34 cellular contexts compared by ENCODE assay signal in genomic region chr7:55236454-55236853, GRCh38.
"Had no signal": no experiment of that assay in that cellular context is flagged by ENCODE, and none has a peak within 500 bp of the region (broad histone marks: within the 10 kb centered on the region; RNA-seq: fewer than 3 reads in every experiment).

No MANE protein-coding gene starts in this region.

- H3K36me3 ChIP-seq: ascending aorta, cardiac muscle cell had no signal

- H3K9me3 ChIP-seq: ascending aorta had no signal

- H3K36me3 Mint-ChIP-seq: activated CD4-positive, alpha-beta memory T cell treated with anti-CD3 and anti-CD28 coated beads for 36 hours; activated naive CD4-positive, alpha-beta T cell treated with anti-CD3 and anti-CD28 coated beads, Interleukin-2, amount 50 U/mL, for 72 hours; activated naive CD8-positive, alpha-beta T cell treated with anti-CD3 and anti-CD28 coated beads for 36 hours; brain had no signal

- DNase-seq: activated B cell treated with CpG ODN at 0.5 μM for 24 hours; activated CD4-positive, alpha-beta memory T cell treated with anti-CD3 and anti-CD28 coated beads for 36 hours; activated CD4-positive, alpha-beta T cell treated with anti-CD3 and anti-CD28 coated beads for 4 hours; activated CD4-positive, alpha-beta T cell treated with anti-CD3 and anti-CD28 coated beads, Interleukin-2, amount 10 ng/mL, durations not matched to agents 24 days and 14 days; activated CD4-positive, alpha-beta T cell treated with anti-CD3 and anti-CD28 coated beads, Interleukin-2, amount 50 U/mL, for 1 hour; activated CD4-positive, alpha-beta T cell treated with anti-CD3 and anti-CD28 coated beads, Interleukin-2, amount 50 U/mL, for 4 hours; activated CD4-positive, CD25-positive, alpha-beta regulatory T cell treated with anti-CD3 and anti-CD28 coated beads, Interleukin-2, amount 50 U/mL, for 72 hours; activated CD8-positive, alpha-beta memory T cell treated with anti-CD3 and anti-CD28 coated beads, Interleukin-2, amount 50 U/mL, for 4 hours; activated effector memory CD4-positive, alpha-beta T cell treated with anti-CD3 and anti-CD28 coated beads, Interleukin-2, amount 50 U/mL, for 16 hours; activated gamma-delta T cell treated with Interleukin-2 at 50 U/mL for 16 hours; activated naive CD4-positive, alpha-beta T cell; activated naive CD4-positive, alpha-beta T cell treated with anti-CD3 and anti-CD28 coated beads for 36 hours; activated naive CD4-positive, alpha-beta T cell treated with anti-CD3 and anti-CD28 coated beads, Interleukin-2, amount 50 U/mL, for 16 hours; activated naive CD8-positive, alpha-beta T cell treated with anti-CD3 and anti-CD28 coated beads for 36 hours; activated T-cell treated with anti-CD3 and anti-CD28 coated beads for 4 hours; activated T-cell treated with anti-CD3 and anti-CD28 coated beads, Interleukin-2, amount 50 U/mL, for 1 hour; activated T-cell treated with anti-CD3 and anti-CD28 coated beads, Interleukin-2, amount 50 U/mL, for 4 hours; activated T-cell treated with anti-CD3 and anti-CD28 coated beads, Interleukin-2, amount 50 U/mL, for 72 hours; amygdala; anterior cingulate cortex; cerebellar nuclear complex; T-helper 1 cell; T-helper 2 cell; T-helper 9 cell had no signal

- H3K4me3 Mint-ChIP-seq: activated B cell treated with CpG ODN at 0.5 μM for 24 hours; activated CD4-positive, alpha-beta memory T cell treated with anti-CD3 and anti-CD28 coated beads for 36 hours; activated CD4-positive, alpha-beta T cell treated with anti-CD3 and anti-CD28 coated beads, Interleukin-2, amount 10 ng/mL, durations not matched to agents 24 days and 14 days; activated naive CD4-positive, alpha-beta T cell treated with anti-CD3 and anti-CD28 coated beads for 36 hours; activated naive CD8-positive, alpha-beta T cell treated with anti-CD3 and anti-CD28 coated beads for 36 hours; activated T-cell treated with anti-CD3 and anti-CD28 coated beads, Interleukin-2, amount 50 U/mL, for 4 hours; activated T-cell treated with anti-CD3 and anti-CD28 coated beads, Interleukin-2, amount 50 U/mL, for 72 hours; activated T-helper 1 cell treated with anti-CD3 and anti-CD28 coated beads, Interleukin-12 subunit alpha, Interleukin-12 subunit beta, Interleukin-2, Interleukin-4 antibody, amounts not matched to agents 30 ng/mL and 10 ng/mL and 1 ng/mL, durations not matched to agents 14 hours and 24 hours and 36 hours; activated T-helper 17 cell treated with anti-CD3 and anti-CD28 coated beads, Interleukin-2, amount 50 U/mL, for 72 hours; central memory CD8-positive, alpha-beta T cell; T-helper 1 cell treated with Interleukin-12 subunit alpha and Interleukin-12 subunit beta and Interleukin-4 antibody, amounts not matched to agents 30 μg/mL and 1 μg/mL, for 36 hours; T-helper 2 cell treated with Interferon-gamma antibody and Interleukin-4, amounts not matched to agents 5 μg/mL and 100 μg/mL, for 36 hours had no signal

- H3K9me3 Mint-ChIP-seq: activated B cell treated with CpG ODN at 0.5 μM for 24 hours; activated CD4-positive, alpha-beta memory T cell treated with anti-CD3 and anti-CD28 coated beads for 36 hours; activated CD4-positive, alpha-beta T cell treated with anti-CD3 and anti-CD28 coated beads, Interleukin-2, amount 10 ng/mL, durations not matched to agents 24 days and 14 days; activated naive CD4-positive, alpha-beta T cell treated with anti-CD3 and anti-CD28 coated beads for 36 hours; activated naive CD4-positive, alpha-beta T cell treated with anti-CD3 and anti-CD28 coated beads, Interleukin-2, amount 50 U/mL, for 72 hours; activated naive CD8-positive, alpha-beta T cell treated with anti-CD3 and anti-CD28 coated beads for 36 hours; activated T-cell treated with anti-CD3 and anti-CD28 coated beads, Interleukin-2, amount 50 U/mL, for 4 hours; activated T-cell treated with anti-CD3 and anti-CD28 coated beads, Interleukin-2, amount 50 U/mL, for 72 hours; activated T-helper 1 cell treated with anti-CD3 and anti-CD28 coated beads, Interleukin-12 subunit alpha, Interleukin-12 subunit beta, Interleukin-2, Interleukin-4 antibody, amounts not matched to agents 30 ng/mL and 10 ng/mL and 1 ng/mL, durations not matched to agents 14 hours and 24 hours and 36 hours; activated T-helper 17 cell treated with anti-CD3 and anti-CD28 coated beads, Interleukin-2, amount 50 U/mL, for 72 hours; central memory CD8-positive, alpha-beta T cell; T-helper 1 cell treated with Interleukin-12 subunit alpha and Interleukin-12 subunit beta and Interleukin-4 antibody, amounts not matched to agents 30 μg/mL and 1 μg/mL, for 36 hours; T-helper 2 cell treated with Interferon-gamma antibody and Interleukin-4, amounts not matched to agents 5 μg/mL and 100 μg/mL, for 36 hours had no signal

- H3K4me1 ChIP-seq: ascending aorta had no signal

- ATAC-seq: activated naive CD4-positive, alpha-beta T cell treated with anti-CD3 and anti-CD28 coated beads, Interleukin-2, amount 50 U/mL, for 72 hours; activated T-cell treated with anti-CD3 and anti-CD28 coated beads, Interleukin-2, amount 50 U/mL, for 4 hours; activated T-cell treated with anti-CD3 and anti-CD28 coated beads, Interleukin-2, amount 50 U/mL, for 72 hours; activated T-helper 17 cell treated with anti-CD3 and anti-CD28 coated beads, Interleukin-2, amount 50 U/mL, for 72 hours had no signal

- H3K4me1 Mint-ChIP-seq: activated B cell treated with CpG ODN at 0.5 μM for 24 hours; activated CD4-positive, alpha-beta T cell treated with anti-CD3 and anti-CD28 coated beads, Interleukin-2, amount 10 ng/mL, durations not matched to agents 24 days and 14 days; activated naive CD8-positive, alpha-beta T cell treated with anti-CD3 and anti-CD28 coated beads for 36 hours; activated T-helper 17 cell treated with anti-CD3 and anti-CD28 coated beads, Interleukin-2, amount 50 U/mL, for 72 hours had no signal

- H3K4me3 ChIP-seq: ascending aorta, cardiac muscle cell had no signal

- H3K27me3 ChIP-seq: ascending aorta, cardiac muscle cell had no signal

- H3K27ac Mint-ChIP-seq: activated B cell treated with CpG ODN at 0.5 μM for 24 hours; activated CD4-positive, alpha-beta memory T cell treated with anti-CD3 and anti-CD28 coated beads for 36 hours; activated CD4-positive, alpha-beta T cell treated with anti-CD3 and anti-CD28 coated beads, Interleukin-2, amount 10 ng/mL, durations not matched to agents 24 days and 14 days; activated naive CD4-positive, alpha-beta T cell treated with anti-CD3 and anti-CD28 coated beads for 36 hours; activated naive CD4-positive, alpha-beta T cell treated with anti-CD3 and anti-CD28 coated beads, Interleukin-2, amount 50 U/mL, for 72 hours; activated naive CD8-positive, alpha-beta T cell treated with anti-CD3 and anti-CD28 coated beads for 36 hours; activated T-cell treated with anti-CD3 and anti-CD28 coated beads, Interleukin-2, amount 50 U/mL, for 72 hours; activated T-helper 1 cell treated with anti-CD3 and anti-CD28 coated beads, Interleukin-12 subunit alpha, Interleukin-12 subunit beta, Interleukin-2, Interleukin-4 antibody, amounts not matched to agents 30 ng/mL and 10 ng/mL and 1 ng/mL, durations not matched to agents 14 hours and 24 hours and 36 hours; activated T-helper 17 cell treated with anti-CD3 and anti-CD28 coated beads, Interleukin-2, amount 50 U/mL, for 72 hours; T-helper 1 cell treated with Interleukin-12 subunit alpha and Interleukin-12 subunit beta and Interleukin-4 antibody, amounts not matched to agents 30 μg/mL and 1 μg/mL, for 36 hours; T-helper 2 cell treated with Interferon-gamma antibody and Interleukin-4, amounts not matched to agents 5 μg/mL and 100 μg/mL, for 36 hours had no signal

- H3K27ac ChIP-seq: ascending aorta, cardiac muscle cell, VCaP had no signal
